In genomic region chr22:36252754-36253522, GRCh38 we compare ENCODE assay signal across 1 cellular context.
TF ChIP-seq lines count a peak whose summit lies in the region.

A gene with protein sequence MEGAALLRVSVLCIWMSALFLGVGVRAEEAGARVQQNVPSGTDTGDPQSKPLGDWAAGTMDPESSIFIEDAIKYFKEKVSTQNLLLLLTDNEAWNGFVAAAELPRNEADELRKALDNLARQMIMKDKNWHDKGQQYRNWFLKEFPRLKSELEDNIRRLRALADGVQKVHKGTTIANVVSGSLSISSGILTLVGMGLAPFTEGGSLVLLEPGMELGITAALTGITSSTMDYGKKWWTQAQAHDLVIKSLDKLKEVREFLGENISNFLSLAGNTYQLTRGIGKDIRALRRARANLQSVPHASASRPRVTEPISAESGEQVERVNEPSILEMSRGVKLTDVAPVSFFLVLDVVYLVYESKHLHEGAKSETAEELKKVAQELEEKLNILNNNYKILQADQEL (plus strand): TSS chr22:36253133. CDS start chr22:36254956, 1,823 bp downstream.

TF ChIP-seq in K562, 482 proteins besides CTCF, POLR2A, EP300 and RAD21 (continued from another document and continues in another):
- TF ChIP-seq, protein P1, sequence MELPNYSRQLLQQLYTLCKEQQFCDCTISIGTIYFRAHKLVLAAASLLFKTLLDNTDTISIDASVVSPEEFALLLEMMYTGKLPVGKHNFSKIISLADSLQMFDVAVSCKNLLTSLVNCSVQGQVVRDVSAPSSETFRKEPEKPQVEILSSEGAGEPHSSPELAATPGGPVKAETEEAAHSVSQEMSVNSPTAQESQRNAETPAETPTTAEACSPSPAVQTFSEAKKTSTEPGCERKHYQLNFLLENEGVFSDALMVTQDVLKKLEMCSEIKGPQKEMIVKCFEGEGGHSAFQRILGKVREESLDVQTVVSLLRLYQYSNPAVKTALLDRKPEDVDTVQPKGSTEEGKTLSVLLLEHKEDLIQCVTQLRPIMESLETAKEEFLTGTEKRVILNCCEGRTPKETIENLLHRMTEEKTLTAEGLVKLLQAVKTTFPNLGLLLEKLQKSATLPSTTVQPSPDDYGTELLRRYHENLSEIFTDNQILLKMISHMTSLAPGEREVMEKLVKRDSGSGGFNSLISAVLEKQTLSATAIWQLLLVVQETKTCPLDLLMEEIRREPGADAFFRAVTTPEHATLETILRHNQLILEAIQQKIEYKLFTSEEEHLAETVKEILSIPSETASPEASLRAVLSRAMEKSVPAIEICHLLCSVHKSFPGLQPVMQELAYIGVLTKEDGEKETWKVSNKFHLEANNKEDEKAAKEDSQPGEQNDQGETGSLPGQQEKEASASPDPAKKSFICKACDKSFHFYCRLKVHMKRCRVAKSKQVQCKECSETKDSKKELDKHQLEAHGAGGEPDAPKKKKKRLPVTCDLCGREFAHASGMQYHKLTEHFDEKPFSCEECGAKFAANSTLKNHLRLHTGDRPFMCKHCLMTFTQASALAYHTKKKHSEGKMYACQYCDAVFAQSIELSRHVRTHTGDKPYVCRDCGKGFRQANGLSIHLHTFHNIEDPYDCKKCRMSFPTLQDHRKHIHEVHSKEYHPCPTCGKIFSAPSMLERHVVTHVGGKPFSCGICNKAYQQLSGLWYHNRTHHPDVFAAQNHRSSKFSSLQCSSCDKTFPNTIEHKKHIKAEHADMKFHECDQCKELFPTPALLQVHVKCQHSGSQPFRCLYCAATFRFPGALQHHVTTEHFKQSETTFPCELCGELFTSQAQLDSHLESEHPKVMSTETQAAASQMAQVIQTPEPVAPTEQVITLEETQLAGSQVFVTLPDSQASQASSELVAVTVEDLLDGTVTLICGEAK (IDR thresholded peaks at IDR 0.05): peak; percentile 74
- TF ChIP-seq, protein P1 (CRISPR knock-in tag; IDR thresholded peaks at IDR 0.05): no peak
- TF ChIP-seq TFAM (CRISPR knock-in tag; conservative IDR thresholded peaks at IDR 0.05) (no peak), TAF9B (IDR thresholded peaks at IDR 0.05; ENCODE audit: partially characterized antibody) (peak; percentile 59), ZNF24 (IDR thresholded peaks at IDR 0.05) (no peak), HMBOX1 (IDR thresholded peaks at IDR 0.05) (peak; percentile 53; the same call in 1 of the 2 replicates), IRF2 (CRISPR knock-in tag; IDR thresholded peaks at IDR 0.05) (peak; percentile 98), ARNT (IDR thresholded peaks at IDR 0.05) (no peak), CBFA2T2 (conservative IDR thresholded peaks at IDR 0.05) (no peak), MYNN (IDR thresholded peaks at IDR 0.05) (no peak), MYNN (CRISPR knock-in tag; IDR thresholded peaks at IDR 0.05) (no peak), JUND (IDR thresholded peaks at IDR 0.05; ENCODE audit: borderline replicate concordance, low read depth, low read length) (peak; percentile 32; the same call in 1 of the 2 replicates), JUND (tag; IDR thresholded peaks at IDR 0.05; ENCODE audit: borderline replicate concordance, low read depth, low read length) (no peak), TEAD1 (CRISPR knock-in tag; IDR thresholded peaks at IDR 0.05) (no peak), SAP30 (IDR thresholded peaks at IDR 0.05; ENCODE audit: borderline replicate concordance, insufficient read depth, low read depth, low read length, poor library complexity, severe bottlenecking) (no peak), ETV5 (CRISPR knock-in tag; IDR thresholded peaks at IDR 0.05; ENCODE audit: low read depth) (no peak), TCF3 (CRISPR knock-in tag; IDR thresholded peaks at IDR 0.05) (no peak), TEAD4 (IDR thresholded peaks at IDR 0.05; ENCODE audit: low read length) (no peak), TEAD4 (CRISPR knock-in tag; IDR thresholded peaks at IDR 0.05; ENCODE audit: borderline replicate concordance) (no peak), ZNF592 (IDR thresholded peaks at IDR 0.05) (0 out of 2 replicates have a peak, but pooled peaks have one; percentile 43), NCOA1 (IDR thresholded peaks at IDR 0.05; ENCODE audit: low read depth) (peak; percentile 34; the same call in 1 of the 2 replicates), ZNF395 (CRISPR knock-in tag; IDR thresholded peaks at IDR 0.05) (no peak), FOXP4 (CRISPR knock-in tag; IDR thresholded peaks at IDR 0.05; ENCODE audit: borderline replicate concordance) (no peak), ZNF124 (CRISPR knock-in tag; IDR thresholded peaks at IDR 0.05) (no peak)
- TF ChIP-seq, protein P2, sequence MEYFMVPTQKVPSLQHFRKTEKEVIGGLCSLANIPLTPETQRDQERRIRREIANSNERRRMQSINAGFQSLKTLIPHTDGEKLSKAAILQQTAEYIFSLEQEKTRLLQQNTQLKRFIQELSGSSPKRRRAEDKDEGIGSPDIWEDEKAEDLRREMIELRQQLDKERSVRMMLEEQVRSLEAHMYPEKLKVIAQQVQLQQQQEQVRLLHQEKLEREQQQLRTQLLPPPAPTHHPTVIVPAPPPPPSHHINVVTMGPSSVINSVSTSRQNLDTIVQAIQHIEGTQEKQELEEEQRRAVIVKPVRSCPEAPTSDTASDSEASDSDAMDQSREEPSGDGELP (CRISPR knock-in tag; IDR thresholded peaks at IDR 0.05; ENCODE audit: borderline replicate concordance): peak; percentile 56; the same call in 1 of the 2 replicates
- TF ChIP-seq, protein P3, sequence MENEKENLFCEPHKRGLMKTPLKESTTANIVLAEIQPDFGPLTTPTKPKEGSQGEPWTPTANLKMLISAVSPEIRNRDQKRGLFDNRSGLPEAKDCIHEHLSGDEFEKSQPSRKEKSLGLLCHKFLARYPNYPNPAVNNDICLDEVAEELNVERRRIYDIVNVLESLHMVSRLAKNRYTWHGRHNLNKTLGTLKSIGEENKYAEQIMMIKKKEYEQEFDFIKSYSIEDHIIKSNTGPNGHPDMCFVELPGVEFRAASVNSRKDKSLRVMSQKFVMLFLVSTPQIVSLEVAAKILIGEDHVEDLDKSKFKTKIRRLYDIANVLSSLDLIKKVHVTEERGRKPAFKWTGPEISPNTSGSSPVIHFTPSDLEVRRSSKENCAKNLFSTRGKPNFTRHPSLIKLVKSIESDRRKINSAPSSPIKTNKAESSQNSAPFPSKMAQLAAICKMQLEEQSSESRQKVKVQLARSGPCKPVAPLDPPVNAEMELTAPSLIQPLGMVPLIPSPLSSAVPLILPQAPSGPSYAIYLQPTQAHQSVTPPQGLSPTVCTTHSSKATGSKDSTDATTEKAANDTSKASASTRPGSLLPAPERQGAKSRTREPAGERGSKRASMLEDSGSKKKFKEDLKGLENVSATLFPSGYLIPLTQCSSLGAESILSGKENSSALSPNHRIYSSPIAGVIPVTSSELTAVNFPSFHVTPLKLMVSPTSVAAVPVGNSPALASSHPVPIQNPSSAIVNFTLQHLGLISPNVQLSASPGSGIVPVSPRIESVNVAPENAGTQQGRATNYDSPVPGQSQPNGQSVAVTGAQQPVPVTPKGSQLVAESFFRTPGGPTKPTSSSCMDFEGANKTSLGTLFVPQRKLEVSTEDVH (IDR thresholded peaks at IDR 0.05; ENCODE audit: low read depth, partially characterized antibody): no peak
- TF ChIP-seq, protein P4, sequence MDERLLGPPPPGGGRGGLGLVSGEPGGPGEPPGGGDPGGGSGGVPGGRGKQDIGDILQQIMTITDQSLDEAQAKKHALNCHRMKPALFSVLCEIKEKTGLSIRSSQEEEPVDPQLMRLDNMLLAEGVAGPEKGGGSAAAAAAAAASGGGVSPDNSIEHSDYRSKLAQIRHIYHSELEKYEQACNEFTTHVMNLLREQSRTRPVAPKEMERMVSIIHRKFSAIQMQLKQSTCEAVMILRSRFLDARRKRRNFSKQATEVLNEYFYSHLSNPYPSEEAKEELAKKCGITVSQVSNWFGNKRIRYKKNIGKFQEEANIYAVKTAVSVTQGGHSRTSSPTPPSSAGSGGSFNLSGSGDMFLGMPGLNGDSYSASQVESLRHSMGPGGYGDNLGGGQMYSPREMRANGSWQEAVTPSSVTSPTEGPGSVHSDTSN (CRISPR knock-in tag; IDR thresholded peaks at IDR 0.05; ENCODE audit: low read depth): no peak
- TF ChIP-seq, protein P4 (tag; conservative IDR thresholded peaks at IDR 0.05; ENCODE audit: low read depth): no peak
